11 cellular contexts compared by ENCODE assay signal in the genomic region with DNA sequence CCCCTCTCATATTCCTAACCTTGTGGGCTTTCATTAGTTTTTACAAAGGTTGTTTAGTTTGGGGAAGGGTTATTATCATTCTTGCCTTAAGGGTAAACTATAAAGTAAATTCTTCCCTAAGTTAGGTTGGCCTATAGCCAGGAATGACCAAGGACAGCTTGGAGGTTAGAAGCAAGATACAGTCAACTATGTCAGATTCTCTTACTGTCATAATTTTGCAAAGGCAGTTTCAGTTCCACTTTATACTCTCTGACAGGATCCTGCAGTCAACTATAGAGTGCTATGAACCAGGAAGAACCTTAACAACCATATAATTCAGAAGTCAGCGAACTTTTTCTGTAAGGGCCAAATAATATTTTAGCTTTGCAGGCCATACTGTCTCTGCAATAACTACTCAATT.
DNase-seq lines count a peak whose midpoint lies in the region; ATAC-seq and TF ChIP-seq lines count a peak whose summit lies in the region.
"Had no signal": no experiment of that assay in that cellular context is flagged by ENCODE, and none has a peak within 500 bp of the region (broad histone marks: within the 10 kb centered on the region; RNA-seq: fewer than 3 reads in every experiment).

No MANE protein-coding gene starts in this region.

- peak; percentile 99 for ATAC-seq in GM18867 (IDR thresholded peaks at IDR 0.05; ENCODE audit: unreplicated experiment)
- peak; percentile 100 for ATAC-seq in GM21717 (IDR thresholded peaks at IDR 0.05; ENCODE audit: unreplicated experiment)
- peak; percentile 99 for ATAC-seq in HG03354 (IDR thresholded peaks at IDR 0.05; ENCODE audit: poor library complexity, severe bottlenecking, unreplicated experiment)
- peak; percentile 47 to 72 (median 62) for ATAC-seq in right lobe of liver

- H3K36me3 ChIP-seq in right lobe of liver (no peaks in the 10 kb centered on the region), MG63 (no peaks in the 10 kb centered on the region)

- peaks cover 0 to 8% (median 0%) of the 10 kb centered on the region in 4 donors for H3K4me1 ChIP-seq in right lobe of liver

- no peak for TF ChIP-seq POLR2A in right lobe of liver (IDR thresholded peaks at IDR 0.05)

- no peaks in the 10 kb centered on the region for H3K27me3 ChIP-seq in right lobe of liver
- peaks cover 19% of the 10 kb centered on the region for H3K27me3 ChIP-seq in MG63

- DNase-seq in right lobe of liver = no peak
- no peak for DNase-seq in posterior cingulate gyrus
- no peak for DNase-seq in MG63
- no peak for DNase-seq in KG1 (lab: John Stamatoyannopoulos, UW)
- DNase-seq in posterior vena cava (ENCODE audit: low spot score) = no peak
- DNase-seq: DMS53, T1000 had no signal

- H3K9me3 ChIP-seq in right lobe of liver (no peaks in the 10 kb centered on the region), MG63 (no peaks in the 10 kb centered on the region)

- H3K27ac ChIP-seq in right lobe of liver = no peak overlapping the region
- H3K27ac ChIP-seq: HL-60 had no signal

- no peak for TF ChIP-seq CTCF in right lobe of liver (IDR thresholded peaks at IDR 0.05)

- H3K4me3 ChIP-seq in right lobe of liver = no peak overlapping the region
- no peak overlapping the region for H3K4me3 ChIP-seq in MG63

- 45% methylated on average over 1 of the region's 1 CpG for WGBS in right lobe of liver (ENCODE audit: insufficient coverage, low coverage, low lambda C conversion rate, missing lambda C conversion rate)

- intact Hi-C loops in right lobe of liver (cut with DNase I) = no loop called here
- intact Hi-C loops in posterior cingulate gyrus (cut with DNase I) = no loop called here
- intact Hi-C loops in posterior vena cava (cut with DNase I) = no loop called here
